Comparison of ENCODE assay signal across 11 cellular contexts in the genomic region with DNA sequence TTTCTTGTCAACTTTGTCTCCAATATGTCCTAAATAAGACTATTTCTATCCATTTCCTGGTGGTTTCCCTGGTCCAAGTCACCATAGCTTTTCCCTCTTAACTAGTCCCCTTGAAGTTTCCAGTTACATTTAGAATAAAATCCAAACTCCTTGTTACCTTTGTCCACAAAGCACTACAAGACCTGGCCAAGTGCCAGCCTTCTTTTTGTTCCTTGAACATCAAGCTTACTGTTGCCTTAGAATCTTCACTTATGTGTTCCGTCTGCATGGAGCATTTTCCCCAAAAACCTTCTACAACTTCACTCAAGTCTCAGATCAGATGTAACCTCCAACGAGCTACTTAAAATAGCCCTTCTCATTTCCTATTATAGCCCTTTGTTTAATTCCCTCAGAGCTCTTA.
"Had no signal": no experiment of that assay in that cellular context is flagged by ENCODE, and none has a peak within 500 bp of the region (broad histone marks: within the 10 kb centered on the region; RNA-seq: fewer than 3 reads in every experiment).

No MANE protein-coding gene starts in this region.

- H3K9me3 ChIP-seq: sigmoid colon, thoracic aorta had no signal

- H3K27me3 Mint-ChIP-seq: activated CD4-positive, alpha-beta T cell treated with anti-CD3 and anti-CD28 coated beads, Interleukin-2, amount 10 ng/mL, durations not matched to agents 7 days and 5 days; activated naive CD8-positive, alpha-beta T cell treated with anti-CD3 and anti-CD28 coated beads for 36 hours had no signal

- H3K27me3 ChIP-seq: esophagus muscularis mucosa, sigmoid colon had no signal

- H3K4me3 Mint-ChIP-seq: activated CD4-positive, alpha-beta T cell treated with anti-CD3 and anti-CD28 coated beads, Interleukin-2, amount 10 ng/mL, durations not matched to agents 7 days and 5 days; activated naive CD8-positive, alpha-beta T cell treated with anti-CD3 and anti-CD28 coated beads for 36 hours; T-helper 2 cell treated with Interferon-gamma antibody and Interleukin-4, amounts not matched to agents 5 μg/mL and 100 μg/mL, for 36 hours had no signal

- H3K4me1 Mint-ChIP-seq: activated CD4-positive, alpha-beta T cell treated with anti-CD3 and anti-CD28 coated beads, Interleukin-2, amount 10 ng/mL, durations not matched to agents 7 days and 5 days; activated naive CD8-positive, alpha-beta T cell treated with anti-CD3 and anti-CD28 coated beads for 36 hours had no signal

- H3K36me3 ChIP-seq: thoracic aorta had no signal

- H3K27ac Mint-ChIP-seq: activated CD4-positive, alpha-beta T cell treated with anti-CD3 and anti-CD28 coated beads, Interleukin-2, amount 10 ng/mL, durations not matched to agents 7 days and 5 days; activated naive CD8-positive, alpha-beta T cell treated with anti-CD3 and anti-CD28 coated beads for 36 hours; T-helper 2 cell treated with Interferon-gamma antibody and Interleukin-4, amounts not matched to agents 5 μg/mL and 100 μg/mL, for 36 hours had no signal

- DNase-seq: activated CD4-positive, alpha-beta T cell treated with anti-CD3 and anti-CD28 coated beads, Interleukin-2, amount 10 ng/mL, durations not matched to agents 7 days and 5 days; activated CD4-positive, CD25-positive, alpha-beta regulatory T cell; activated CD8-positive, alpha-beta memory T cell treated with anti-CD3 and anti-CD28 coated beads for 24 hours; activated naive CD8-positive, alpha-beta T cell treated with anti-CD3 and anti-CD28 coated beads for 36 hours; kidney glomerular epithelial cell; sigmoid colon; stimulated activated CD4-positive, alpha-beta T cell treated with anti-CD3 and anti-CD28 coated beads, Interleukin-1b, Interleukin-23, amount 100 ng/mL, for 48 hours; SW 1271 had no signal

- H3K9me3 Mint-ChIP-seq: activated CD4-positive, alpha-beta T cell treated with anti-CD3 and anti-CD28 coated beads, Interleukin-2, amount 10 ng/mL, durations not matched to agents 7 days and 5 days had no signal

- H3K27ac ChIP-seq: esophagus muscularis mucosa, sigmoid colon, thoracic aorta had no signal

- H3K4me3 ChIP-seq: esophagus muscularis mucosa, sigmoid colon, thoracic aorta had no signal
